ENCODE assay signal across 1 cellular context in genomic region chr11:46332568-46333128, GRCh38.
TF ChIP-seq lines count a peak whose summit lies in the region.

No MANE protein-coding gene starts in this region.

TF ChIP-seq in SK-N-SH, 30 proteins besides CTCF, POLR2A, EP300 and RAD21 (continued from another document):
- no peak for TF ChIP-seq POLR2AphosphoS5 (IDR thresholded peaks at IDR 0.05; ENCODE audit: low read depth, low read length)
- 0 out of 2 replicates have a peak, but pooled peaks have one; percentile 6 for TF ChIP-seq RCOR1 (IDR thresholded peaks at IDR 0.05; ENCODE audit: low read length)
- no peak for TF ChIP-seq EZH2phosphoT487 (IDR thresholded peaks at IDR 0.05; ENCODE audit: borderline replicate concordance, low read depth)
- no peak for TF ChIP-seq MXI1 (IDR thresholded peaks at IDR 0.05; ENCODE audit: low read depth, low read length)
- TF ChIP-seq GABPA (IDR thresholded peaks at IDR 0.05; ENCODE audit: low read depth) = no peak
- no peak for TF ChIP-seq MAX (IDR thresholded peaks at IDR 0.05; ENCODE audit: low read depth)
- TF ChIP-seq ZBTB33 (IDR thresholded peaks at IDR 0.05; ENCODE audit: borderline replicate concordance, low read depth) = no peak
- TF ChIP-seq NRF1 (IDR thresholded peaks at IDR 0.05; ENCODE audit: low read depth, low read length) = no peak
- no peak for TF ChIP-seq MEF2A (IDR thresholded peaks at IDR 0.05; ENCODE audit: borderline replicate concordance, low read depth)
- no peak for TF ChIP-seq RFX5 (IDR thresholded peaks at IDR 0.05; ENCODE audit: low read length)
- no peak for TF ChIP-seq TAF1 (IDR thresholded peaks at IDR 0.05; ENCODE audit: borderline replicate concordance, low read depth, low read length)
